Comparison of ENCODE assay signal across 11 cellular contexts in the genomic region with DNA sequence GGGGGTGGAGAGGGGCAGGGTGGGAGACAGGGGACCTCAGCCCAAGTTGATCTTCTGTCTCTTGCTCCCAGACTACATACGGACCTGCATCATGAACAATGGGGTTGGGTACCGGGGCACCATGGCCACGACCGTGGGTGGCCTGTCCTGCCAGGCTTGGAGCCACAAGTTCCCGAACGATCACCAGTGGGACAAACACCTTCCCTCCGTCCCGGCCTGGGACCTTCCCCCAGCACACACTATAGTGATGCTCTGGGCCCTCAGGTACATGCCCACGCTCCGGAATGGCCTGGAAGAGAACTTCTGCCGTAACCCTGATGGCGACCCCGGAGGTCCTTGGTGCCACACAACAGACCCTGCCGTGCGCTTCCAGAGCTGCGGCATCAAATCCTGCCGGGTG. TPM values are rescaled to one million over a fixed set of nuclear protein-coding genes. Genes with fewer than 3 reads are reported as not detected.
DNase-seq lines count a peak whose midpoint lies in the region; ATAC-seq and TF ChIP-seq lines count a peak whose summit lies in the region.
"Not testable (repeated sequence)": the region's sequence is repeated elsewhere in the genome, so short reads cannot be mapped to it uniquely, and the experiment has no call there.
"Had no signal": no experiment of that assay in that cellular context is flagged by ENCODE, and none has a peak within 500 bp of the region (broad histone marks: within the 10 kb centered on the region; RNA-seq: fewer than 3 reads in every experiment).

No MANE protein-coding gene starts in this region.

- TF ChIP-seq POLR2A in ovary (IDR thresholded peaks at IDR 0.05): not testable (repeated sequence)

- not testable (repeated sequence) for DNase-seq in CD4-positive, alpha-beta T cell
- DNase-seq in activated B cell treated with CpG ODN at 0.5 μM for 24 hours (peak; percentile 13), left cardiac atrium (peak; percentile 4), mesenteric fat pad (ENCODE audit: low spot score) (peak; percentile 68), ovary (peak in 3 of 5 donors; percentile 9 to 18 (median 16))
- peak; percentile 48 for DNase-seq in activated CD8-positive, alpha-beta memory T cell treated with anti-CD3 and anti-CD28 coated beads, Interleukin-2, amount 50 U/mL, for 48 hours
- DNase-seq in effector CD4-positive, alpha-beta T cell: peak; percentile 1
- peak; percentile 1 for DNase-seq in stimulated activated CD4-positive, alpha-beta T cell treated with anti-CD3 and anti-CD28 coated beads, Interleukin-15, amount 100 ng/mL, for 24 hours

- H3K4me1 Mint-ChIP-seq in CD4-positive, alpha-beta T cell (ENCODE audit: low read depth); activated B cell treated with CpG ODN at 0.5 μM for 24 hours: not testable (repeated sequence)

- not testable (repeated sequence) for H3K4me3 Mint-ChIP-seq in CD4-positive, alpha-beta T cell
- H3K4me3 Mint-ChIP-seq in activated B cell treated with CpG ODN at 0.5 μM for 24 hours: peak overlapping the region; percentile 49

- POLR2A ChIA-PET in CD4-positive, alpha-beta T cell (lab: Charles Lee); activated B cell treated with CpG ODN at 0.5 μM for 24 hours (lab: Charles Lee): not testable (repeated sequence)

- TF ChIP-seq CTCF in CD4-positive, alpha-beta T cell (IDR thresholded peaks at IDR 0.05); activated B cell treated with CpG ODN at 0.5 μM for 24 hours (IDR thresholded peaks at IDR 0.05); ovary (IDR thresholded peaks at IDR 0.05): not testable (repeated sequence)

- not testable (repeated sequence) for H3K36me3 Mint-ChIP-seq in CD4-positive, alpha-beta T cell (ENCODE audit: low read depth); activated B cell treated with CpG ODN at 0.5 μM for 24 hours (ENCODE audit: low read depth)

- not testable (repeated sequence) for H3K27ac ChIP-seq in CD4-positive, alpha-beta T cell (ENCODE audit: low read depth, low read length); ovary

- not testable (repeated sequence) for H3K36me3 ChIP-seq in ovary

- not testable (repeated sequence) for H3K27me3 Mint-ChIP-seq in CD4-positive, alpha-beta T cell; activated B cell treated with CpG ODN at 0.5 μM for 24 hours

- H3K27me3 ChIP-seq in CD4-positive, alpha-beta T cell (ENCODE audit: control insufficient read depth, insufficient read depth, low read length); ovary: not testable (repeated sequence)

- H3K9me3 Mint-ChIP-seq in CD4-positive, alpha-beta T cell; activated B cell treated with CpG ODN at 0.5 μM for 24 hours: not testable (repeated sequence)

- H3K4me3 ChIP-seq in ovary: not testable (repeated sequence)

- CTCF ChIA-PET in CD4-positive, alpha-beta T cell (lab: Charles Lee); activated B cell treated with CpG ODN at 0.5 μM for 24 hours (lab: Charles Lee): not testable (repeated sequence)

- H3K9me3 ChIP-seq in CD4-positive, alpha-beta T cell (ENCODE audit: control insufficient read depth, low read length); ovary: not testable (repeated sequence)

- peaks cover 12% of the 10 kb centered on the region for H3K4me1 ChIP-seq in ovary (ENCODE audit: insufficient read depth)

- TF ChIP-seq EP300 in ovary (IDR thresholded peaks at IDR 0.05): not testable (repeated sequence)

- 91 to 92% methylated on average over 7 to 13 of the region's 17 CpGs; no CpG with 5 or more reads in 1 of the 3 donors for WGBS in ovary, 3 donors

- peak overlapping the region; percentile 53 for H3K27ac Mint-ChIP-seq in CD4-positive, alpha-beta T cell
- peak overlapping the region; percentile 76 for H3K27ac Mint-ChIP-seq in activated B cell treated with CpG ODN at 0.5 μM for 24 hours

- intact Hi-C loops in CD4-positive, alpha-beta T cell (cut with DNase I, micrococcal nuclease): loop anchor here in 1 of 2 experiments (10.0 kb wide), 1 partner anchor 672 kb away; a partner anchor contains a TSS
- intact Hi-C loops in activated B cell treated with CpG ODN at 0.5 μM for 24 hours (cut with micrococcal nuclease); left cardiac atrium (cut with DNase I); ovary (cut with DNase I): not testable (repeated sequence)

- ATAC-seq in CD4-positive, alpha-beta T cell (ENCODE audit: poor library complexity); activated B cell treated with CpG ODN at 0.5 μM for 24 hours (ENCODE audit: low read depth); left cardiac atrium: not testable (repeated sequence)

RNA-seq across cellular contexts. Expression of a gene that starts 20.0 kb away (rescaled TPM):
- total RNA-seq in CD4-positive, alpha-beta T cell: 1,000 to 10,000 TPM; 4,982 to 5,937 TPM
- total RNA-seq in activated B cell treated with CpG ODN at 0.5 μM for 24 hours (3,526 and 4,195 TPM in 2 replicates), left cardiac atrium (over 10,000 TPM in 1 of 2 donors, 1,000 to 10,000 TPM in 1; 5,988 to 15,401 TPM), mesenteric fat pad (6,165 TPM), ovary (1,000 to 10,000 TPM in 5 of 7 donors, under 1 TPM in 2; under 0.01 to 7,521 (median 3,807) TPM)
- not detected for polyA plus RNA-seq in ovary
- total RNA-seq: GM23248 had no signal
- polyA plus RNA-seq: BJ; CD4-positive, alpha-beta memory T cell; GM23248 had no signal

RNA-seq across cellular contexts. Expression of a gene that starts 33.4 kb away (rescaled TPM):
- 10 to 100 TPM; 15.0 to 15.9 TPM for total RNA-seq in CD4-positive, alpha-beta T cell
- 20.0 and 20.2 TPM in 2 replicates for total RNA-seq in activated B cell treated with CpG ODN at 0.5 μM for 24 hours
- total RNA-seq in left cardiac atrium: 10 to 100 TPM; 11.6 to 17.5 TPM
- 25.8 TPM for total RNA-seq in mesenteric fat pad
- total RNA-seq in ovary: 100 to 1,000 TPM in 1 of 7 donors, 10 to 100 TPM in 6; 30.4 to 111 (median 55.9) TPM
- polyA plus RNA-seq in ovary: 10 to 100 TPM; 14.7 to 78.8 TPM
